In genomic region chr15:41493205-41493901, GRCh38 we compare ENCODE assay signal across 1 cellular context.
A peak's percentile ranks its signal among the peaks of the same experiment; 100 is the strongest.
TF ChIP-seq lines count a peak whose summit lies in the region.

Gene ITPKA, plus strand, starts transcription at chr15:41493874. Its CDS starts 54 bp downstream, at chr15:41493928.

TF ChIP-seq in HEK293, 187 proteins besides CTCF, POLR2A, EP300 and RAD21 (continued from another document and continues in another):
- TF ChIP-seq, protein P1, sequence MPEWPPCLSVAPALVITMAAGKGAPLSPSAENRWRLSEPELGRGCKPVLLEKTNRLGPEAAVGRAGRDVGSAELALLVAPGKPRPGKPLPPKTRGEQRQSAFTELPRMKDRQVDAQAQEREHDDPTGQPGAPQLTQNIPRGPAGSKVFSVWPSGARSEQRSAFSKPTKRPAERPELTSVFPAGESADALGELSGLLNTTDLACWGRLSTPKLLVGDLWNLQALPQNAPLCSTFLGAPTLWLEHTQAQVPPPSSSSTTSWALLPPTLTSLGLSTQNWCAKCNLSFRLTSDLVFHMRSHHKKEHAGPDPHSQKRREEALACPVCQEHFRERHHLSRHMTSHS (tag by site-specific recombination; IDR thresholded peaks at IDR 0.05) = no peak
- TF ChIP-seq, protein P2, sequence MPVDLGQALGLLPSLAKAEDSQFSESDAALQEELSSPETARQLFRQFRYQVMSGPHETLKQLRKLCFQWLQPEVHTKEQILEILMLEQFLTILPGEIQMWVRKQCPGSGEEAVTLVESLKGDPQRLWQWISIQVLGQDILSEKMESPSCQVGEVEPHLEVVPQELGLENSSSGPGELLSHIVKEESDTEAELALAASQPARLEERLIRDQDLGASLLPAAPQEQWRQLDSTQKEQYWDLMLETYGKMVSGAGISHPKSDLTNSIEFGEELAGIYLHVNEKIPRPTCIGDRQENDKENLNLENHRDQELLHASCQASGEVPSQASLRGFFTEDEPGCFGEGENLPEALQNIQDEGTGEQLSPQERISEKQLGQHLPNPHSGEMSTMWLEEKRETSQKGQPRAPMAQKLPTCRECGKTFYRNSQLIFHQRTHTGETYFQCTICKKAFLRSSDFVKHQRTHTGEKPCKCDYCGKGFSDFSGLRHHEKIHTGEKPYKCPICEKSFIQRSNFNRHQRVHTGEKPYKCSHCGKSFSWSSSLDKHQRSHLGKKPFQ (tag by site-specific recombination; IDR thresholded peaks at IDR 0.05) = no peak
- TF ChIP-seq ZNF624 (tag by site-specific recombination; IDR thresholded peaks at IDR 0.05) (no peak), ZNF585B (tag by site-specific recombination; IDR thresholded peaks at IDR 0.05) (no peak), ZNF214 (tag by site-specific recombination; IDR thresholded peaks at IDR 0.05; ENCODE audit: borderline replicate concordance) (no peak), ZFP3 (tag by site-specific recombination; IDR thresholded peaks at IDR 0.05; ENCODE audit: low read depth) (no peak), ZNF404 (tag by site-specific recombination; IDR thresholded peaks at IDR 0.05) (no peak), ZBTB49 (tag by site-specific recombination; IDR thresholded peaks at IDR 0.05; ENCODE audit: low read depth) (no peak), ZNF558 (tag by site-specific recombination; IDR thresholded peaks at IDR 0.05) (no peak), MEIS1 (CRISPR knock-in tag; IDR thresholded peaks at IDR 0.05; ENCODE audit: borderline replicate concordance) (no peak), ZSCAN16 (tag by site-specific recombination; IDR thresholded peaks at IDR 0.05) (no peak), ZNF157 (tag by site-specific recombination; IDR thresholded peaks at IDR 0.05) (no peak), ZNF354C (tag by site-specific recombination; IDR thresholded peaks at IDR 0.05; ENCODE audit: borderline replicate concordance, low read depth) (no peak), ZNF324 (tag by site-specific recombination; IDR thresholded peaks at IDR 0.05) (peak; percentile 30; the same call in 1 of the 2 replicates), YY2 (tag by site-specific recombination; IDR thresholded peaks at IDR 0.05) (no peak), ZNF2 (tag by site-specific recombination; IDR thresholded peaks at IDR 0.05) (no peak), ZNF571 (tag by site-specific recombination; IDR thresholded peaks at IDR 0.05) (no peak), ZFP69B (tag by site-specific recombination; IDR thresholded peaks at IDR 0.05) (peak; percentile 44; the same call in 1 of the 2 replicates), ZNF26 (tag by site-specific recombination; IDR thresholded peaks at IDR 0.05) (no peak), SCRT1 (tag by site-specific recombination; IDR thresholded peaks at IDR 0.05; ENCODE audit: borderline replicate concordance) (no peak), EGR2 (tag by site-specific recombination; IDR thresholded peaks at IDR 0.05; ENCODE audit: low read depth) (peak; percentile 23), SALL2 (tag by site-specific recombination; IDR thresholded peaks at IDR 0.05; ENCODE audit: borderline replicate concordance) (no peak), ZNF777 (tag by site-specific recombination; IDR thresholded peaks at IDR 0.05; ENCODE audit: borderline replicate concordance) (no peak), ZSCAN4 (tag by site-specific recombination; IDR thresholded peaks at IDR 0.05) (0 out of 2 replicates have a peak, but pooled peaks have one; percentile 13), KLF7 (tag by site-specific recombination; IDR thresholded peaks at IDR 0.05; ENCODE audit: borderline replicate concordance) (peak; percentile 72; the same call in 1 of the 2 replicates), ZNF184 (tag by site-specific recombination; IDR thresholded peaks at IDR 0.05) (no peak), GLIS1 (tag by site-specific recombination; IDR thresholded peaks at IDR 0.05) (peak; percentile 70), ZNF112 (tag by site-specific recombination; IDR thresholded peaks at IDR 0.05) (no peak), ZBTB17 (tag by site-specific recombination; IDR thresholded peaks at IDR 0.05) (no peak; the same call in 1 of the 2 replicates), ZNF140 (tag by site-specific recombination; IDR thresholded peaks at IDR 0.05) (no peak), ZNF658 (tag by site-specific recombination; IDR thresholded peaks at IDR 0.05) (no peak), GFI1B (tag by site-specific recombination; IDR thresholded peaks at IDR 0.05) (no peak), SP3 (tag by site-specific recombination; IDR thresholded peaks at IDR 0.05) (peak; percentile 85), ZNF37A (tag by site-specific recombination; IDR thresholded peaks at IDR 0.05) (no peak), ZNF76 (tag by site-specific recombination; IDR thresholded peaks at IDR 0.05; ENCODE audit: borderline replicate concordance, low read depth) (peak; percentile 46; the same call in 1 of the 2 replicates), ZNF423 (tag by site-specific recombination; IDR thresholded peaks at IDR 0.05) (peak; percentile 84), ZBTB8A (tag by site-specific recombination; IDR thresholded peaks at IDR 0.05) (peak; percentile 78), KLF8 (tag by site-specific recombination; IDR thresholded peaks at IDR 0.05) (peak; percentile 91), ZFP41 (tag by site-specific recombination; IDR thresholded peaks at IDR 0.05; ENCODE audit: borderline replicate concordance) (no peak), HOXD13 (CRISPR knock-in tag; IDR thresholded peaks at IDR 0.05; ENCODE audit: borderline replicate concordance) (no peak), ZBTB48 (tag by site-specific recombination; IDR thresholded peaks at IDR 0.05) (peak; percentile 73; the same call in 1 of the 2 replicates), ZNF561 (tag by site-specific recombination; IDR thresholded peaks at IDR 0.05; ENCODE audit: borderline replicate concordance) (no peak), ZNF521 (tag by site-specific recombination; IDR thresholded peaks at IDR 0.05) (no peak), ZNF555 (tag by site-specific recombination; conservative IDR thresholded peaks at IDR 0.05) (no peak)
- TF ChIP-seq, protein P3, sequence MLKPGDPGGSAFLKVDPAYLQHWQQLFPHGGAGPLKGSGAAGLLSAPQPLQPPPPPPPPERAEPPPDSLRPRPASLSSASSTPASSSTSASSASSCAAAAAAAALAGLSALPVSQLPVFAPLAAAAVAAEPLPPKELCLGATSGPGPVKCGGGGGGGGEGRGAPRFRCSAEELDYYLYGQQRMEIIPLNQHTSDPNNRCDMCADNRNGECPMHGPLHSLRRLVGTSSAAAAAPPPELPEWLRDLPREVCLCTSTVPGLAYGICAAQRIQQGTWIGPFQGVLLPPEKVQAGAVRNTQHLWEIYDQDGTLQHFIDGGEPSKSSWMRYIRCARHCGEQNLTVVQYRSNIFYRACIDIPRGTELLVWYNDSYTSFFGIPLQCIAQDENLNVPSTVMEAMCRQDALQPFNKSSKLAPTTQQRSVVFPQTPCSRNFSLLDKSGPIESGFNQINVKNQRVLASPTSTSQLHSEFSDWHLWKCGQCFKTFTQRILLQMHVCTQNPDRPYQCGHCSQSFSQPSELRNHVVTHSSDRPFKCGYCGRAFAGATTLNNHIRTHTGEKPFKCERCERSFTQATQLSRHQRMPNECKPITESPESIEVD (tag by site-specific recombination; IDR thresholded peaks at IDR 0.05) = no peak
- TF ChIP-seq, protein P4, sequence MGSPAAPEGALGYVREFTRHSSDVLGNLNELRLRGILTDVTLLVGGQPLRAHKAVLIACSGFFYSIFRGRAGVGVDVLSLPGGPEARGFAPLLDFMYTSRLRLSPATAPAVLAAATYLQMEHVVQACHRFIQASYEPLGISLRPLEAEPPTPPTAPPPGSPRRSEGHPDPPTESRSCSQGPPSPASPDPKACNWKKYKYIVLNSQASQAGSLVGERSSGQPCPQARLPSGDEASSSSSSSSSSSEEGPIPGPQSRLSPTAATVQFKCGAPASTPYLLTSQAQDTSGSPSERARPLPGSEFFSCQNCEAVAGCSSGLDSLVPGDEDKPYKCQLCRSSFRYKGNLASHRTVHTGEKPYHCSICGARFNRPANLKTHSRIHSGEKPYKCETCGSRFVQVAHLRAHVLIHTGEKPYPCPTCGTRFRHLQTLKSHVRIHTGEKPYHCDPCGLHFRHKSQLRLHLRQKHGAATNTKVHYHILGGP (tag by site-specific recombination; IDR thresholded peaks at IDR 0.05) = no peak
- TF ChIP-seq, protein P5, sequence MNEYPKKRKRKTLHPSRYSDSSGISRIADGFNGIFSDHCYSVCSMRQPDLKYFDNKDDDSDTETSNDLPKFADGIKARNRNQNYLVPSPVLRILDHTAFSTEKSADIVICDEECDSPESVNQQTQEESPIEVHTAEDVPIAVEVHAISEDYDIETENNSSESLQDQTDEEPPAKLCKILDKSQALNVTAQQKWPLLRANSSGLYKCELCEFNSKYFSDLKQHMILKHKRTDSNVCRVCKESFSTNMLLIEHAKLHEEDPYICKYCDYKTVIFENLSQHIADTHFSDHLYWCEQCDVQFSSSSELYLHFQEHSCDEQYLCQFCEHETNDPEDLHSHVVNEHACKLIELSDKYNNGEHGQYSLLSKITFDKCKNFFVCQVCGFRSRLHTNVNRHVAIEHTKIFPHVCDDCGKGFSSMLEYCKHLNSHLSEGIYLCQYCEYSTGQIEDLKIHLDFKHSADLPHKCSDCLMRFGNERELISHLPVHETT (tag by site-specific recombination; IDR thresholded peaks at IDR 0.05) = no peak
- TF ChIP-seq, protein P6, sequence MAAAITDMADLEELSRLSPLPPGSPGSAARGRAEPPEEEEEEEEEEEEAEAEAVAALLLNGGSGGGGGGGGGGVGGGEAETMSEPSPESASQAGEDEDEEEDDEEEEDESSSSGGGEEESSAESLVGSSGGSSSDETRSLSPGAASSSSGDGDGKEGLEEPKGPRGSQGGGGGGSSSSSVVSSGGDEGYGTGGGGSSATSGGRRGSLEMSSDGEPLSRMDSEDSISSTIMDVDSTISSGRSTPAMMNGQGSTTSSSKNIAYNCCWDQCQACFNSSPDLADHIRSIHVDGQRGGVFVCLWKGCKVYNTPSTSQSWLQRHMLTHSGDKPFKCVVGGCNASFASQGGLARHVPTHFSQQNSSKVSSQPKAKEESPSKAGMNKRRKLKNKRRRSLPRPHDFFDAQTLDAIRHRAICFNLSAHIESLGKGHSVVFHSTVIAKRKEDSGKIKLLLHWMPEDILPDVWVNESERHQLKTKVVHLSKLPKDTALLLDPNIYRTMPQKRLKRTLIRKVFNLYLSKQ (tag by site-specific recombination; IDR thresholded peaks at IDR 0.05; ENCODE audit: borderline replicate concordance) = no peak
- TF ChIP-seq, protein P7, sequence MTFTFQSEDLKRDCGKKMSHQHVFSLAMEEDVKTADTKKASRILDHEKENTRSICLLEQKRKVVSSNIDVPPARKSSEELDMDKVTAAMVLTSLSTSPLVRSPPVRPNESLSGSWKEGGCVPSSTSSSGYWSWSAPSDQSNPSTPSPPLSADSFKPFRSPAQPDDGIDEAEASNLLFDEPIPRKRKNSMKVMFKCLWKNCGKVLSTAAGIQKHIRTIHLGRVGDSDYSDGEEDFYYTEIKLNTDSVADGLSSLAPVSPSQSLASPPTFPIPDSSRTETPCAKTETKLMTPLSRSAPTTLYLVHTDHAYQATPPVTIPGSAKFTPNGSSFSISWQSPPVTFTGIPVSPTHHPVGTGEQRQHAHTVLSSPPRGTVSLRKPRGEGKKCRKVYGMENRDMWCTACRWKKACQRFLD (tag by site-specific recombination; IDR thresholded peaks at IDR 0.05) = no peak
- TF ChIP-seq, protein P8, sequence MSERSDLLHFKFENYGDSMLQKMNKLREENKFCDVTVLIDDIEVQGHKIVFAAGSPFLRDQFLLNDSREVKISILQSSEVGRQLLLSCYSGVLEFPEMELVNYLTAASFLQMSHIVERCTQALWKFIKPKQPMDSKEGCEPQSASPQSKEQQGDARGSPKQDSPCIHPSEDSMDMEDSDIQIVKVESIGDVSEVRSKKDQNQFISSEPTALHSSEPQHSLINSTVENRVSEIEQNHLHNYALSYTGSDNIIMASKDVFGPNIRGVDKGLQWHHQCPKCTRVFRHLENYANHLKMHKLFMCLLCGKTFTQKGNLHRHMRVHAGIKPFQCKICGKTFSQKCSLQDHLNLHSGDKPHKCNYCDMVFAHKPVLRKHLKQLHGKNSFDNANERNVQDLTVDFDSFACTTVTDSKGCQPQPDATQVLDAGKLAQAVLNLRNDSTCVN (tag by site-specific recombination; optimal IDR thresholded peaks at IDR 0.05) = peak; percentile 57
